Comparison of ENCODE assay signal across 8 cellular contexts in the genomic region with DNA sequence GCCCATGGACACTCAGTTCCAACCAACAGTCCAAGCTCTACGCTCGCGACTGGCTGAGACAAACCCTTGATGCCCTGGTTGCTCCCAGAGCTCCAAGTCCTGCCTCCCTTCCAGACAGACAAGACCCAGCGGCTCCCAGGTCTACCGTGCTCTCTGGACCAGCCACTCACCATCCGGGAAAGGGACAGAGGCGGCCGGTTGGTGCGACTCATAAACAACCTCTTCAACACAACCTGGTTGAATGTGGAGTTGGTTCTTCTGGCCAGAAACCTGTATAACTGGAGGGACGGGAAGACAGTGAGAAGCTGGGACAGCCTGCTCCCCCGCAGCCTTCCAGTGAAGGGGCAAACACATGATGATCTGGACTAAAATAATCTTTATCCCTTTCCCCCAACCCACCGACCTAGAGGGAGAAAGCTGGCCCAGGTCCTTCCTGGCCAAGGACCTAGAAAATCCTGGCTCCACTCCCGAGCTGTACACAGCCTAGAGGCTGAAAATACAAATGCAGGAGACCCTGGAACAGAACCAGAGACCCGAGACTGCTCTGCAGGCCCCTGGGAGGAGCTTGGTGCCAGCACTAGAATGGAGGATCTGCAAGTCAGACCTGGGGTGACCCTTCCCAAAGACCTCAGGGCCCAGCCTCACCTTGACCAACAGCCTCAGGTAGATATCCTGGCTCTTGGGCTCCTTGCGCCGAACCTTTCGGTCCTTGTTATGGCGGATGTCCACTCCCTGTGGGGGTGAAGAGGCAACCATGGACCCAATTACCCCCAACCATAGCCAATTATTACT. TPM values are rescaled to one million over a fixed set of nuclear protein-coding genes. Genes with fewer than 3 reads are reported as not detected.
DNase-seq lines count a peak whose midpoint lies in the region; ATAC-seq and TF ChIP-seq lines count a peak whose summit lies in the region.

No MANE protein-coding gene starts in this region.

- peak overlapping the region in 6 of 12 donors; percentile 80 to 95 (median 92) for H3K27ac ChIP-seq in heart left ventricle
- peak overlapping the region; percentile 86 for H3K27ac ChIP-seq in lower lobe of right lung
- peak overlapping the region; percentile 84 to 94 (median 93) for H3K27ac ChIP-seq in upper lobe of left lung

- TF ChIP-seq EP300 in upper lobe of left lung (IDR thresholded peaks at IDR 0.05), result no peak

- H3K27me3 ChIP-seq in heart left ventricle (peaks cover 0 to 6% (median 0%) of the 10 kb centered on the region in 9 donors), lower lobe of right lung (ENCODE audit: low read depth) (no peaks in the 10 kb centered on the region), upper lobe of left lung (no peaks in the 10 kb centered on the region)

- TF ChIP-seq POLR2A in heart left ventricle (IDR thresholded peaks at IDR 0.05) (no peak), upper lobe of left lung (IDR thresholded peaks at IDR 0.05) (no peak)

- peak in 1 of 12 donors; percentile 17 for TF ChIP-seq CTCF in heart left ventricle (IDR thresholded peaks at IDR 0.05)
- peak; percentile 12 for TF ChIP-seq CTCF in astrocyte of the cerebellum (IDR thresholded peaks at IDR 0.05; ENCODE audit: low read depth, low read length, missing control alignments)
- no peak for TF ChIP-seq CTCF in lower lobe of right lung (IDR thresholded peaks at IDR 0.05)
- TF ChIP-seq CTCF in upper lobe of left lung (IDR thresholded peaks at IDR 0.05), result no peak

- ATAC-seq in heart left ventricle (no peak), Right ventricle myocardium superior (ENCODE audit: poor library complexity) (no peak), lower lobe of right lung (no peak), upper lobe of left lung (ENCODE audit: low FRiP score in 2 of 2) (no peak), HG03139 (IDR thresholded peaks at IDR 0.05; ENCODE audit: unreplicated experiment) (no peak), HG02970 (IDR thresholded peaks at IDR 0.05; ENCODE audit: low FRiP score, unreplicated experiment) (no peak)

- intact Hi-C loops in heart left ventricle (cut with DNase I), result loop anchor here in 1 of 10 donors (10.0 kb wide), 1 partner anchor 233 kb away; no protein-coding TSS in a partner anchor
- intact Hi-C loops in Right ventricle myocardium superior (cut with DNase I), result no loop called here
- intact Hi-C loops in lower lobe of right lung (cut with DNase I), result no loop called here

- H3K36me3 ChIP-seq in heart left ventricle (peaks cover 2 to 43% (median 29%) of the 10 kb centered on the region in 9 donors), lower lobe of right lung (peaks cover 32% of the 10 kb centered on the region), upper lobe of left lung (peaks cover 15 to 40% (median 28%) of the 10 kb centered on the region in 4 donors)

- peak overlapping the region in 10 of 12 donors; percentile 59 to 97 (median 88) for H3K4me3 ChIP-seq in heart left ventricle
- H3K4me3 ChIP-seq in astrocyte of the cerebellum (ENCODE audit: low read depth, low read length), result peak overlapping the region; percentile 90
- H3K4me3 ChIP-seq in lower lobe of right lung, result peak overlapping the region; percentile 72
- peak overlapping the region in 3 of 4 donors; percentile 63 to 88 (median 71) for H3K4me3 ChIP-seq in upper lobe of left lung

- 64 to 70% (median 67%) methylated on average over 12 to 18 of the region's 18 CpGs for WGBS in heart left ventricle, 4 donors
- 53 to 60% methylated on average over 15 to 18 of the region's 18 CpGs for WGBS in upper lobe of left lung, 2 donors

- in situ Hi-C loops in astrocyte of the cerebellum (cut with HindIII; ENCODE audit: low sequenced_read_pairs), result no loop called here

- H3K4me1 ChIP-seq in heart left ventricle (peaks cover 11 to 51% (median 26%) of the 10 kb centered on the region in 12 donors), lower lobe of right lung (peaks cover 41% of the 10 kb centered on the region), upper lobe of left lung (peaks cover 33 to 68% (median 43%) of the 10 kb centered on the region in 4 donors)

- no peaks in the 10 kb centered on the region for H3K9me3 ChIP-seq in heart left ventricle
- no peaks in the 10 kb centered on the region for H3K9me3 ChIP-seq in lower lobe of right lung
- no peaks in the 10 kb centered on the region for H3K9me3 ChIP-seq in upper lobe of left lung

- DNase-seq in heart left ventricle, result no peak
- DNase-seq in Right ventricle myocardium superior, result no peak
- DNase-seq in astrocyte of the cerebellum (ENCODE audit: low read depth), result peak; percentile 45
- no peak for DNase-seq in lower lobe of right lung
- DNase-seq in upper lobe of left lung, result no peak
- no peak for DNase-seq in NK-92 (lab: John Stamatoyannopoulos, UW; ENCODE audit: unreplicated experiment)

RNA-seq across cellular contexts. Expression of a gene that starts 1.6 kb away (rescaled TPM):
- total RNA-seq in heart left ventricle (100 to 1,000 TPM; 470 to 877 (median 692) TPM), Right ventricle myocardium superior (526 TPM), lower lobe of right lung (997 TPM), upper lobe of left lung (1,000 to 10,000 TPM in 5 of 6 donors, 100 to 1,000 TPM in 1; 950 to 1,930 (median 1,443) TPM)
- polyA plus RNA-seq in heart left ventricle, result 1,000 to 10,000 TPM; 1,040 to 1,773 TPM

RNA-seq across cellular contexts. Expression of a gene that starts 2.0 kb away (rescaled TPM):
- total RNA-seq in heart left ventricle (10 to 100 TPM in 2 of 9 donors, 1 to 10 TPM in 7; 5.6 to 13.1 (median 8.6) TPM), Right ventricle myocardium superior (7.6 TPM), lower lobe of right lung (23.8 TPM), upper lobe of left lung (10 to 100 TPM in 5 of 6 donors, 1 to 10 TPM in 1; 9.1 to 50.3 (median 26.8) TPM)
- 10 to 100 TPM; 10.3 to 11.0 TPM for polyA plus RNA-seq in heart left ventricle

RNA-seq across cellular contexts. Expression of a gene that starts 2.5 kb away (rescaled TPM):
- not detected for total RNA-seq in heart left ventricle
- polyA plus RNA-seq in heart left ventricle, result under 1 TPM in 1 of 2 donors, not detected in 1; 0.14 TPM
- total RNA-seq in Right ventricle myocardium superior, result not detected
- total RNA-seq in lower lobe of right lung, result 34.1 TPM
- total RNA-seq in upper lobe of left lung, result 10 to 100 TPM; 24.0 to 87.3 (median 43.3) TPM

RNA-seq across cellular contexts. Expression of a gene that starts 10.8 kb away (rescaled TPM):
- total RNA-seq in heart left ventricle (not detected), Right ventricle myocardium superior (not detected), lower lobe of right lung (not detected), upper lobe of left lung (under 1 TPM in 1 of 6 donors, not detected in 5; 0.27 TPM)
- polyA plus RNA-seq in heart left ventricle, result not detected

RNA-seq across cellular contexts. Expression of a gene that starts 19.8 kb away (rescaled TPM):
- total RNA-seq in heart left ventricle (10 to 100 TPM in 5 of 9 donors, 1 to 10 TPM in 4; 1.4 to 34.2 (median 12.5) TPM), Right ventricle myocardium superior (14.5 TPM), lower lobe of right lung (17.7 TPM), upper lobe of left lung (10 to 100 TPM in 3 of 6 donors, 1 to 10 TPM in 3; 5.2 to 25.4 (median 10.0) TPM)
- 10 to 100 TPM in 1 of 2 donors, 1 to 10 TPM in 1; 3.9 to 11.6 TPM for polyA plus RNA-seq in heart left ventricle

Comparison
In these comparisons a context has a peak if more than half of its experiments do, and no peak if none do; other contexts are left out.
1. RNA of a gene that starts 2.5 kb away (total RNA-seq): 24.0 to 87.3 TPM in upper lobe of left lung and 34.1 TPM in lower lobe of right lung (single experiment); not detected in heart left ventricle and not detected in Right ventricle myocardium superior (single experiment); every median in the first group is over 10 times any median in the second.
2. Peak in every context shown above with its lines, with median percentiles within 50 percentile points of each other: H3K4me3 ChIP-seq.